7 cellular contexts compared by ENCODE assay signal in the genomic region with DNA sequence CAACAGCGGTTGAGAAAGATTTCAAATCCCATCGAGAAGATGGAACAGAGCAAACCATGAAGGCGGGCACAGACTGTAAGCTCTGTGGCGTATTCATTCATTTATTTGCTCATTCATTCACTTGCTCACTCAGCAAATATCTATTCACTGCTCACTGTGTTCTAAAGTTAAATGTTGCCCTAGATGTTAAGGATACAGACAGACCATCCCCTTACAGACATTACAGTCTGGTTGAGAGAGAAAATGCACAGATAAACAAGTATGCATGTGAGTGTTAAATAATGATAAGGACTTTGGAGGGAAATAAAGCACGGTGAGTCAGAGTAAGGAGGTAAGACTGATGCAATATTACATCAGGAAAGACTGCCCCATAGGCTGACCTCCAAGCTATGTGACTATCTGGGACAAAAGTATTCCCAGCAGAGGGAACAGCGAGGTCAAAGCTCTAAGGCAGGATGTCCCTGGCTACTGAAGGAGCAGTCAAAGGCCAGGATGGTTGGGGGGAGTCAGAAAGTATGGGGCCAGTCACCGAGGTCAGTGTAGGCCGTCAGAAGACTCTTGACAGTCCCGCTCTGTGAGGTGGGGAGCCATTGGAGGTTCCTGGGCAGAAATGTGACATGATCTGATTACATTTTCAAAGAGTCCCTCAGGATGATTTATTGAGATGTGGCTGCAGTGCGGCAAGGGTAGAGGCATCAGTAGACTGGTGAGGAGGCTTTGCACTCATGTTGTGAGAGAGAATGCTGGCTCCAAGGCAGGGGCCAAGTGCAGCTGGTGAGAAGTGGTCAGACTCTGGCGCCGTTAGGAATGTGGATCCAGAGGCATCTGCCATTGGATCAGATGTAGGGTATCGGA. TPM values are rescaled to one million over a fixed set of nuclear protein-coding genes. Genes with fewer than 3 reads are reported as not detected.
A peak's percentile ranks its signal among the peaks of the same experiment; 100 is the strongest.
DNase-seq lines count a peak whose midpoint lies in the region; ATAC-seq and TF ChIP-seq lines count a peak whose summit lies in the region.

No MANE protein-coding gene starts in this region.

- TF ChIP-seq CTCF in IMR-90 (conservative IDR thresholded peaks at IDR 0.05; ENCODE audit: low read depth, low read length) (no peak), adrenal gland (IDR thresholded peaks at IDR 0.05) (no peak), hepatocyte (IDR thresholded peaks at IDR 0.05; ENCODE audit: poor library complexity) (no peak)

- no TSS peak for BruUV-seq in IMR-90 (replicated peaks; lab: Mats Ljungman, UMichigan)

- H3K79me1 ChIP-seq in IMR-90 (ENCODE audit: low read depth in 1 of 2, low read length in 2 of 2), result peaks cover 42 to 83% of the 10 kb centered on the region in 2 experiments

- 68% methylated on average over 6 of the region's 13 CpGs; no CpG with 5 or more reads in 1 of the 2 experiments for whole genome bisulfite sequencing in IMR-90 (ENCODE audit: extremely low coverage in 2 of 2, insufficient read length in 1 of 2), 2 experiments
- WGBS in adrenal gland, 4 donors, result 62 to 71% (median 65%) methylated on average over 13 of the region's 13 CpGs
- 60% methylated on average over 13 of the region's 13 CpGs for WGBS in hepatocyte (ENCODE audit: low lambda C conversion rate, missing lambda C conversion rate)

- H3K36me3 ChIP-seq in IMR-90 (ENCODE audit: control insufficient read depth, insufficient read depth, low read length), result no peaks in the 10 kb centered on the region
- no peaks in the 10 kb centered on the region for H3K36me3 ChIP-seq in adrenal gland (replicated peaks in 1 of 2)
- H3K36me3 ChIP-seq in hepatocyte (replicated peaks; ENCODE audit: insufficient read depth, low read depth), result no peaks in the 10 kb centered on the region
- no peaks in the 10 kb centered on the region for H3K36me3 ChIP-seq in stomach smooth muscle (ENCODE audit: control insufficient read depth in 2 of 2, insufficient read depth in 2 of 2, low read length in 2 of 2)
- no peaks in the 10 kb centered on the region for H3K36me3 ChIP-seq in naive thymus-derived CD4-positive, alpha-beta T cell (ENCODE audit: control insufficient read depth in 2 of 3, insufficient read depth in 3 of 3, low read length in 3 of 3)

- peak overlapping the region; percentile 83 for H2BK20ac ChIP-seq in IMR-90 (ENCODE audit: low read depth, low read length)

- H2BK120ac ChIP-seq in IMR-90 (ENCODE audit: low read depth, low read length), result peak overlapping the region; percentile 90

- dilution Hi-C loops in IMR-90 (cut with HindIII; ENCODE audit: low sequenced_read_pairs, unreplicated experiment), result no loop called here

- POLR2A ChIA-PET in IMR-90 (lab: Charles Lee; ENCODE audit: unreplicated experiment), result interaction anchor here (0.6 kb wide), 2 partner anchors 36 to 155 kb away, joined by 3 to 4 read pairs; no protein-coding TSS in a partner anchor
- POLR2A ChIA-PET in naive thymus-derived CD4-positive, alpha-beta T cell (lab: Charles Lee), result interaction anchor here (0.8 kb wide), 1 partner anchor 147 kb away, joined by 3 read pairs; no protein-coding TSS in a partner anchor
- POLR2A ChIA-PET in activated CD4-positive, alpha-beta T cell treated with anti-CD3 and anti-CD28 coated beads, Interleukin-2, amount 10 ng/mL, durations not matched to agents 7 days and 5 days (lab: Charles Lee), result no interaction called here

- peak overlapping the region; percentile 27 for H4K5ac ChIP-seq in IMR-90 (ENCODE audit: low read depth, low read length)

- no peak overlapping the region for H3K4me3 ChIP-seq in IMR-90 (ENCODE audit: insufficient read depth, low read depth, low read length)
- H3K4me3 ChIP-seq in adrenal gland, result no peak overlapping the region
- H3K4me3 ChIP-seq in hepatocyte, result no peak overlapping the region
- H3K4me3 ChIP-seq in stomach smooth muscle (ENCODE audit: low read length in 2 of 2), result peak overlapping the region in 1 of 2 donors; percentile 22
- H3K4me3 ChIP-seq in naive thymus-derived CD4-positive, alpha-beta T cell (ENCODE audit: low read length), result no peak overlapping the region

- H3K4ac ChIP-seq in IMR-90 (ENCODE audit: low read depth, low read length), result peak overlapping the region; percentile 91

- intact Hi-C loops in IMR-90 (cut with micrococcal nuclease) (no loop called here), adrenal gland (cut with DNase I) (loop anchor here (10.0 kb wide), 1 partner anchor 85 kb away; no protein-coding TSS in a partner anchor)
- intact Hi-C loops in naive thymus-derived CD4-positive, alpha-beta T cell (cut with micrococcal nuclease), result loop anchor here in 1 of 2 donors (2.0 to 5.0 kb wide), 2 partner anchors 32 to 37 kb away; partner anchors contain the start of gene MBNL2

- ATAC-seq in IMR-90 (ENCODE audit: low read depth) (peak; percentile 9), HG02938 (IDR thresholded peaks at IDR 0.05; ENCODE audit: unreplicated experiment) (no peak)
- ATAC-seq in naive thymus-derived CD4-positive, alpha-beta T cell, result no peak

- H3K4me2 ChIP-seq in IMR-90 (ENCODE audit: low read depth, low read length) (peak overlapping the region; percentile 0; the same call in 1 of the 2 replicates), hepatocyte (peak overlapping the region; percentile 8)

- peak overlapping the region; percentile 67 for H2BK15ac ChIP-seq in IMR-90 (ENCODE audit: low read depth, low read length)

- peaks cover 0 to 4% (median 0%) of the 10 kb centered on the region in 11 donors for H3K9me3 Mint-ChIP-seq in naive thymus-derived CD4-positive, alpha-beta T cell
- H3K9me3 Mint-ChIP-seq in activated CD4-positive, alpha-beta T cell treated with anti-CD3 and anti-CD28 coated beads, Interleukin-2, amount 10 ng/mL, durations not matched to agents 7 days and 5 days, result no peaks in the 10 kb centered on the region

- in situ Hi-C loops in IMR-90 (cut with MboI; ENCODE audit: low sequenced_read_pairs), result no loop called here

- H3K9me2 ChIP-seq in hepatocyte (replicated peaks; ENCODE audit: insufficient read depth), result no peaks in the 10 kb centered on the region

- H4K20me1 ChIP-seq in IMR-90 (ENCODE audit: insufficient read depth, low read length), result peaks cover 21% of the 10 kb centered on the region; the same call in 1 of the 2 replicates
- no peaks in the 10 kb centered on the region for H4K20me1 ChIP-seq in hepatocyte (ENCODE audit: insufficient read depth, poor library complexity, severe bottlenecking)

- H3K9me3 ChIP-seq in IMR-90 (ENCODE audit: control insufficient read depth, insufficient read depth, low read length) (no peaks in the 10 kb centered on the region), adrenal gland (replicated peaks in 1 of 3) (no peaks in the 10 kb centered on the region), hepatocyte (ENCODE audit: low read depth) (no peaks in the 10 kb centered on the region), stomach smooth muscle (ENCODE audit: control insufficient read depth in 2 of 2, low read length in 2 of 2) (no peaks in the 10 kb centered on the region)
- no peaks in the 10 kb centered on the region for H3K9me3 ChIP-seq in naive thymus-derived CD4-positive, alpha-beta T cell (ENCODE audit: control insufficient read depth in 2 of 3, low read length in 3 of 3)

- H3K4me1 ChIP-seq in IMR-90 (ENCODE audit: control insufficient read depth, insufficient read depth, low read length) (peaks cover 49% of the 10 kb centered on the region), adrenal gland (replicated peaks in 1 of 2) (peaks cover 78 to 94% of the 10 kb centered on the region in 2 donors), hepatocyte (ENCODE audit: insufficient read depth) (peaks cover 59% of the 10 kb centered on the region), stomach smooth muscle (ENCODE audit: control insufficient read depth, insufficient read depth, low read length) (peaks cover 66% of the 10 kb centered on the region)
- peaks cover 0 to 25% of the 10 kb centered on the region in 2 donors for H3K4me1 ChIP-seq in naive thymus-derived CD4-positive, alpha-beta T cell (ENCODE audit: control insufficient read depth in 2 of 2, insufficient read depth in 2 of 2, low read length in 2 of 2)

- no peak overlapping the region for H2AK9ac ChIP-seq in IMR-90 (replicated peaks; ENCODE audit: low read depth, low read length, poor library complexity)

- peak overlapping the region; percentile 95 for H4K91ac ChIP-seq in IMR-90 (ENCODE audit: insufficient read depth, low read depth, low read length)

- CTCF ChIA-PET in IMR-90 (lab: Yijun Ruan, JAX), result no interaction called here
- CTCF ChIA-PET in naive thymus-derived CD4-positive, alpha-beta T cell (lab: Charles Lee), result no interaction called here
- CTCF ChIA-PET in activated CD4-positive, alpha-beta T cell treated with anti-CD3 and anti-CD28 coated beads, Interleukin-2, amount 10 ng/mL, durations not matched to agents 7 days and 5 days (lab: Charles Lee), result no interaction called here

- H3K56ac ChIP-seq in IMR-90 (ENCODE audit: extremely low read depth, insufficient read depth, low read length), result peak overlapping the region; percentile 42

- peak overlapping the region in 2 of 9 donors; percentile 14 to 26 for H3K27ac Mint-ChIP-seq in naive thymus-derived CD4-positive, alpha-beta T cell
- H3K27ac Mint-ChIP-seq in activated CD4-positive, alpha-beta T cell treated with anti-CD3 and anti-CD28 coated beads, Interleukin-2, amount 10 ng/mL, durations not matched to agents 7 days and 5 days, result no peak overlapping the region

- H3K4me1 Mint-ChIP-seq in naive thymus-derived CD4-positive, alpha-beta T cell, result peaks cover 50 to 78% (median 71%) of the 10 kb centered on the region in 7 donors
- H3K4me1 Mint-ChIP-seq in activated CD4-positive, alpha-beta T cell treated with anti-CD3 and anti-CD28 coated beads, Interleukin-2, amount 10 ng/mL, durations not matched to agents 7 days and 5 days, result peaks cover 70% of the 10 kb centered on the region

- H2BK5ac ChIP-seq in IMR-90 (ENCODE audit: low read depth, low read length, poor library complexity, severe bottlenecking), result peak overlapping the region; percentile 86

- peaks cover 48% of the 10 kb centered on the region for H3K9me1 ChIP-seq in IMR-90 (ENCODE audit: insufficient read depth, low read length)

- 0 out of 2 replicates have a peak, but pooled peaks have one; percentile 9 for TF ChIP-seq RAD21 in IMR-90 (IDR thresholded peaks at IDR 0.05; ENCODE audit: low read length)

- no peak for TF ChIP-seq POLR2A in IMR-90 (IDR thresholded peaks at IDR 0.05; ENCODE audit: low read depth, low read length)
- TF ChIP-seq POLR2A in adrenal gland (IDR thresholded peaks at IDR 0.05), result no peak

- H3K27me3 Mint-ChIP-seq in naive thymus-derived CD4-positive, alpha-beta T cell, result no peaks in the 10 kb centered on the region
- H3K27me3 Mint-ChIP-seq in activated CD4-positive, alpha-beta T cell treated with anti-CD3 and anti-CD28 coated beads, Interleukin-2, amount 10 ng/mL, durations not matched to agents 7 days and 5 days, result no peaks in the 10 kb centered on the region

- H3K27ac ChIP-seq in IMR-90 (ENCODE audit: insufficient read depth, low read length), result peak overlapping the region; percentile 85
- peak overlapping the region; percentile 81 to 95 (median 93) for H3K27ac ChIP-seq in adrenal gland
- H3K27ac ChIP-seq in hepatocyte, result peak overlapping the region; percentile 94
- H3K27ac ChIP-seq in stomach smooth muscle (ENCODE audit: low read length), result peak overlapping the region; percentile 67
- no peak overlapping the region for H3K27ac ChIP-seq in naive thymus-derived CD4-positive, alpha-beta T cell (ENCODE audit: low read depth, low read length)

- peak overlapping the region; percentile 75 for H3K23ac ChIP-seq in IMR-90 (ENCODE audit: low read depth, low read length)

- H3K79me2 ChIP-seq in hepatocyte, result peaks cover 83% of the 10 kb centered on the region

- peaks cover 15 to 61% (median 31%) of the 10 kb centered on the region in 5 donors for H3K36me3 Mint-ChIP-seq in naive thymus-derived CD4-positive, alpha-beta T cell
- peaks cover 18% of the 10 kb centered on the region for H3K36me3 Mint-ChIP-seq in activated CD4-positive, alpha-beta T cell treated with anti-CD3 and anti-CD28 coated beads, Interleukin-2, amount 10 ng/mL, durations not matched to agents 7 days and 5 days (ENCODE audit: low read depth)

- peak overlapping the region; percentile 69 to 84 for H4K8ac ChIP-seq in IMR-90 (ENCODE audit: low read depth in 2 of 2, low read length in 2 of 2)

- peak overlapping the region; percentile 97 for H3K18ac ChIP-seq in IMR-90 (ENCODE audit: low read depth, low read length)

- H2AK5ac ChIP-seq in IMR-90 (ENCODE audit: low read depth, low read length), result peak overlapping the region; percentile 83

- DNase-seq in IMR-90, result peak; percentile 84
- DNase-seq in adrenal gland, result peak; percentile 53 to 77 (median 65)
- peak; percentile 73 for DNase-seq in hepatocyte (ENCODE audit: low spot score)
- DNase-seq in naive thymus-derived CD4-positive, alpha-beta T cell, result no peak
- DNase-seq in activated CD4-positive, alpha-beta T cell treated with anti-CD3 and anti-CD28 coated beads, Interleukin-2, amount 10 ng/mL, durations not matched to agents 7 days and 5 days, result no peak

- H2AFZ ChIP-seq in IMR-90 (replicated peaks; ENCODE audit: low read length, poor library complexity) (no peak overlapping the region), hepatocyte (no peak overlapping the region)

- peak overlapping the region in 1 of 10 donors; percentile 2 for H3K4me3 Mint-ChIP-seq in naive thymus-derived CD4-positive, alpha-beta T cell
- no peak overlapping the region for H3K4me3 Mint-ChIP-seq in activated CD4-positive, alpha-beta T cell treated with anti-CD3 and anti-CD28 coated beads, Interleukin-2, amount 10 ng/mL, durations not matched to agents 7 days and 5 days

- no peaks in the 10 kb centered on the region for H3K27me3 ChIP-seq in IMR-90 (ENCODE audit: control insufficient read depth, insufficient read depth, low read length)
- no peaks in the 10 kb centered on the region for H3K27me3 ChIP-seq in adrenal gland
- no peaks in the 10 kb centered on the region for H3K27me3 ChIP-seq in hepatocyte
- H3K27me3 ChIP-seq in stomach smooth muscle (ENCODE audit: control insufficient read depth in 1 of 2, insufficient read depth in 2 of 2, low read length in 2 of 2), result no peaks in the 10 kb centered on the region
- no peaks in the 10 kb centered on the region for H3K27me3 ChIP-seq in naive thymus-derived CD4-positive, alpha-beta T cell (ENCODE audit: control insufficient read depth in 2 of 2, insufficient read depth in 2 of 2, low read length in 2 of 2)

- H3K9ac ChIP-seq in IMR-90 (ENCODE audit: low read depth, low read length) (peak overlapping the region; percentile 10; the same call in 1 of the 2 replicates), stomach smooth muscle (ENCODE audit: low read length in 2 of 2) (peak overlapping the region in 1 of 2 donors; percentile 21)

- H3K14ac ChIP-seq in IMR-90 (replicated peaks; ENCODE audit: low read depth, low read length), result peak overlapping the region; percentile 82

RNA-seq across cellular contexts. Expression of gene MBNL2, which starts 37.9 kb away (rescaled TPM):
- 103 and 126 TPM in 2 replicates for total RNA-seq in IMR-90 (2012; rRNA removed)
- 24.8 and 26.9 TPM in 2 replicates for polyA plus RNA-seq in IMR-90 (2012; rRNA removed)
- polyA plus RNA-seq in IMR-90 (2012; cell fraction: cytosol; rRNA removed), result 8.1 and 11.6 TPM in 2 replicates
- polyA plus RNA-seq in IMR-90 (2012; cell fraction: nucleus; rRNA removed; ENCODE audit: low replicate concordance), result 9.4 and 35.9 TPM in 2 replicates
- total RNA-seq in adrenal gland, result 100 to 1,000 TPM; 102 to 250 (median 163) TPM
- 100 to 1,000 TPM in 1 of 3 donors, 10 to 100 TPM in 2; 29.2 to 119 (median 40.2) TPM for polyA plus RNA-seq in adrenal gland
- total RNA-seq in hepatocyte, result 96.8 and 97.9 TPM in 2 replicates
- 27.4 and 33.8 TPM in 2 replicates for polyA plus RNA-seq in hepatocyte
- total RNA-seq in naive thymus-derived CD4-positive, alpha-beta T cell, result 10 to 100 TPM; 13.4 to 28.6 (median 24.6) TPM
- polyA plus RNA-seq in naive thymus-derived CD4-positive, alpha-beta T cell, result 10 to 100 TPM; 15.1 to 15.4 TPM
- total RNA-seq in activated CD4-positive, alpha-beta T cell treated with anti-CD3 and anti-CD28 coated beads, Interleukin-2, amount 10 ng/mL, durations not matched to agents 7 days and 5 days, result 10 to 100 TPM; 13.4 to 15.5 TPM

Comparison
In these comparisons a context has a peak if more than half of its experiments do, and no peak if none do; other contexts are left out.
1. DNase-seq: peak in IMR-90 (single experiment), adrenal gland (7 of 7) and hepatocyte (single experiment); none in naive thymus-derived CD4-positive, alpha-beta T cell (0 of 9) and activated CD4-positive, alpha-beta T cell treated with anti-CD3 and anti-CD28 coated beads, Interleukin-2, amount 10 ng/mL, durations not matched to agents 7 days and 5 days (single experiment).